ENCODE assay signal across 18 cellular contexts in genomic region chr11:112270551-112271180, GRCh38. TPM values are rescaled to one million over a fixed set of nuclear protein-coding genes. Genes with fewer than 3 reads are reported as not detected.
DNase-seq lines count a peak whose midpoint lies in the region; ATAC-seq and TF ChIP-seq lines count a peak whose summit lies in the region.
"Had no signal": no experiment of that assay in that cellular context is flagged by ENCODE, and none has a peak within 500 bp of the region (broad histone marks: within the 10 kb centered on the region; RNA-seq: fewer than 3 reads in every experiment).

No MANE protein-coding gene starts in this region.

- no peak overlapping the region for H3K9ac ChIP-seq in endocrine pancreas (ENCODE audit: control insufficient read depth, insufficient read depth, low read length)

- no peaks in the 10 kb centered on the region for H3K27me3 ChIP-seq in Caco-2 (replicated peaks; ENCODE audit: control insufficient read depth, insufficient read depth, low read length)
- H3K27me3 ChIP-seq in endocrine pancreas (ENCODE audit: control insufficient read depth, insufficient read depth, low read length) = no peaks in the 10 kb centered on the region
- H3K27me3 ChIP-seq: right atrium auricular region had no signal

- TF ChIP-seq CTCF in Caco-2 (IDR thresholded peaks at IDR 0.05; ENCODE audit: insufficient read depth in 1 of 2, low read depth in 1 of 2, low read length in 1 of 2, severe bottlenecking in 1 of 2, unreplicated experiment in 1 of 2) = no peak

- H3K36me3 Mint-ChIP-seq in Caco-2 (ENCODE audit: insufficient read depth, unreplicated experiment) = no peaks in the 10 kb centered on the region
- H3K36me3 Mint-ChIP-seq in memory B cell = peaks cover 4% of the 10 kb centered on the region

- BruUV-seq in Caco-2 (replicated peaks; lab: Mats Ljungman, UMichigan) = TSS peak; percentile 82

- CTCF ChIA-PET in Caco-2 (lab: Charles Lee) = interaction anchor here (0.6 to 2.1 kb wide), 4 partner anchors 9 to 316 kb away, joined by 3 to 13 read pairs (median 5); no protein-coding TSS in a partner anchor

- H3K36me3 ChIP-seq in Caco-2 (ENCODE audit: control insufficient read depth, insufficient read depth, low read length) = no peaks in the 10 kb centered on the region
- H3K36me3 ChIP-seq in endocrine pancreas (ENCODE audit: control insufficient read depth, insufficient read depth, low read length) = no peaks in the 10 kb centered on the region
- H3K36me3 ChIP-seq: right atrium auricular region had no signal

- H3K27me3 Mint-ChIP-seq in Caco-2 (ENCODE audit: insufficient read depth, unreplicated experiment) (no peaks in the 10 kb centered on the region), memory B cell (peaks cover 2% of the 10 kb centered on the region)
- H3K27me3 Mint-ChIP-seq: stimulated activated naive CD8-positive, alpha-beta T cell treated with anti-CD3 and anti-CD28 coated beads, Interleukin-15, amount 100 ng/mL, for 72 hours had no signal

- peak overlapping the region; percentile 53 for H3K27ac Mint-ChIP-seq in Caco-2 (ENCODE audit: unreplicated experiment)
- H3K27ac Mint-ChIP-seq in memory B cell = no peak overlapping the region
- H3K27ac Mint-ChIP-seq: IgD-negative memory B cell had no signal

- peak overlapping the region; percentile 38 for H3K4me3 ChIP-seq in Caco-2 (ENCODE audit: low read depth, low read length)
- H3K4me3 ChIP-seq in endocrine pancreas (ENCODE audit: control insufficient read depth, insufficient read depth, low read length) = peak overlapping the region; percentile 55
- H3K4me3 ChIP-seq: right atrium auricular region had no signal

- intact Hi-C loops in Caco-2 (cut with micrococcal nuclease; ENCODE audit: unreplicated experiment) = loop anchor here (1.0 kb wide), 2 partner anchors 20 to 44 kb away; partner anchors contain the start of gene PTS

- H3K4me1 Mint-ChIP-seq in Caco-2 (ENCODE audit: low read depth, unreplicated experiment) (peaks cover 28% of the 10 kb centered on the region), memory B cell (peaks cover 8% of the 10 kb centered on the region)
- H3K4me1 Mint-ChIP-seq: stimulated activated naive CD8-positive, alpha-beta T cell treated with anti-CD3 and anti-CD28 coated beads, Interleukin-15, amount 100 ng/mL, for 72 hours had no signal

- POLR2A ChIA-PET in Caco-2 (lab: Charles Lee) = interaction anchor here (0.8 to 1.0 kb wide), 3 partner anchors 10 to 344 kb away, joined by 3 to 6 read pairs (median 4); partner anchors contain the start of gene PTS

- H3K4me3 Mint-ChIP-seq in Caco-2 (ENCODE audit: unreplicated experiment) = peak overlapping the region; percentile 75
- H3K4me3 Mint-ChIP-seq in memory B cell = peak overlapping the region; percentile 33
- H3K4me3 Mint-ChIP-seq: stimulated activated naive CD8-positive, alpha-beta T cell treated with anti-CD3 and anti-CD28 coated beads, Interleukin-15, amount 100 ng/mL, for 72 hours had no signal

- ATAC-seq in memory B cell (ENCODE audit: low read depth) (no peak), GM21526 (IDR thresholded peaks at IDR 0.05; ENCODE audit: low FRiP score, unreplicated experiment) (no peak), HG02642 (IDR thresholded peaks at IDR 0.05; ENCODE audit: poor library complexity, unreplicated experiment) (no peak)
- ATAC-seq: stimulated activated naive CD8-positive, alpha-beta T cell treated with anti-CD3 and anti-CD28 coated beads, Interleukin-15, amount 100 ng/mL, for 72 hours had no signal

- H3K9me3 ChIP-seq in Caco-2 (no peaks in the 10 kb centered on the region), endocrine pancreas (ENCODE audit: control insufficient read depth, low read length) (no peaks in the 10 kb centered on the region)
- H3K9me3 ChIP-seq: right atrium auricular region had no signal

- DNase-seq in Caco-2 (peak; percentile 67 to 71), NCI-H146 (lab: John Stamatoyannopoulos, UW) (peak; percentile 63), memory B cell (ENCODE audit: low spot score in 2 of 2) (no peak), NCI-H748 treated with DMSO at 0.1 percent for 48 hours (lab: John Stamatoyannopoulos, UW) (no peak), occipital lobe (lab: John Stamatoyannopoulos, UW) (no peak)
- DNase-seq: activated CD4-positive, CD25-positive, alpha-beta regulatory T cell treated with anti-CD3 and anti-CD28 coated beads, Interleukin-2, amount 50 U/mL, for 72 hours; foreskin melanocyte; mesendoderm; NCI-H1048; stimulated activated naive CD8-positive, alpha-beta T cell treated with anti-CD3 and anti-CD28 coated beads, Interleukin-15, amount 100 ng/mL, for 72 hours had no signal

- H3K4me1 ChIP-seq in Caco-2 (peaks cover 24% of the 10 kb centered on the region), endocrine pancreas (ENCODE audit: control insufficient read depth, insufficient read depth, low read length) (no peaks in the 10 kb centered on the region)
- H3K4me1 ChIP-seq: right atrium auricular region had no signal

- H3K9me3 Mint-ChIP-seq in Caco-2 (ENCODE audit: unreplicated experiment) = no peaks in the 10 kb centered on the region
- H3K9me3 Mint-ChIP-seq in memory B cell = peaks cover 2% of the 10 kb centered on the region
- H3K9me3 Mint-ChIP-seq: IgD-negative memory B cell; stimulated activated naive CD8-positive, alpha-beta T cell treated with anti-CD3 and anti-CD28 coated beads, Interleukin-15, amount 100 ng/mL, for 72 hours had no signal

RNA-seq across cellular contexts. Expression of gene PLET1, which starts 10.0 kb away (rescaled TPM):
- not detected in 2 replicates for total RNA-seq in Caco-2 (2022)
- total RNA-seq in occipital lobe = not detected
- total RNA-seq: chondrocyte; right atrium auricular region; RPMI7951; T-helper 1 cell treated with Interleukin-12 subunit alpha and Interleukin-12 subunit beta and Interleukin-4 antibody, amounts not matched to agents 30 ng/mL and 1 ng/mL, for 36 hours had no signal

RNA-seq across cellular contexts. Expression of gene PTS, which starts 44.4 kb away (rescaled TPM):
- 78.0 and 79.5 TPM in 2 replicates for total RNA-seq in Caco-2 (2022)
- 28.2 TPM for total RNA-seq in occipital lobe

Comparison
In these comparisons a context has a peak if more than half of its experiments do, and no peak if none do; other contexts are left out.
1. DNase-seq: peak in Caco-2 (2 of 2) and NCI-H146 (single experiment); none in memory B cell (0 of 2), NCI-H748 treated with DMSO at 0.1 percent for 48 hours (single experiment) and occipital lobe (single experiment).